1 cellular context compared by ENCODE assay signal in the genomic region with DNA sequence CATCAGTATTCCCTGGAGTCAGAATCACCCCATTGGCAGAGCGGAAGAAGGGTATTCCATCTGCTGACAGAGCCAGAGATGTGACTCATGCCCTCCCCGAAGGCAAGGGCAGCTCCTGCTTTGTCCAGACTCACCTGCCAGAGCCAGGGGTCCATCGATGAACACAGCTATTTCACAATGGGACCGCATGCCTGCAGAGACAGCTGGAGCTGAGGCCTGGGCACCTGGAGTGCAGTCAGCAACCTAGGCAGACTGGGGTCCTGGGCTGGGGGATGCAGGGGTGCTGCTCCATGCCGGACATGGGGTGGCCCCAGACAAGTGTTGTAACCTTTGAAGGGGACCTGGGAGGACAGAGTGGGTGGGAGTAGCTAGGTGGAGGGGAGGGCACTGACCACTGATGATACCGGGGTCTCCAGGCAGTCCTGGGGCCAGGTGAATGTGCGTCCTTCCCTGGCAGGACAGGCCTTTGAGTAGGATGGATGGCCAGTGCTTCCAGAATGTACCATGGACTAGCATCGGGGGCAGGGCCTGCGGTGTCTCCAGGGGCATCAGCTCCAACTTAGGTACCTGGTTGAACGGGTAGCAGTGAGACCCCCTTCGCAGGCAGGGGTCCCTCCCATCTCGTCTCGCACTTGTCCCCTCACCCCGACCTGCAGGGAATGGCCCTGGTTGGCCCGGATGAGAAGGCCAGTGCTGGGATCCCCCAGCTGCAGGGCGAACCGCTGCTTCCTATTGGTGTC.
TF ChIP-seq lines count a peak whose summit lies in the region.

No MANE protein-coding gene starts in this region.

TF ChIP-seq in endothelial cell of umbilical vein, 7 proteins besides CTCF, POLR2A, EP300 and RAD21:
- TF ChIP-seq JUN (IDR thresholded peaks at IDR 0.05; ENCODE audit: borderline replicate concordance, insufficient read depth, insufficient read length, low read depth) (no peak), POLR2AphosphoS5 (IDR thresholded peaks at IDR 0.05; ENCODE audit: insufficient read depth, low read depth, low read length) (peak; percentile 11)
